1 cellular context compared by ENCODE assay signal in the genomic region with DNA sequence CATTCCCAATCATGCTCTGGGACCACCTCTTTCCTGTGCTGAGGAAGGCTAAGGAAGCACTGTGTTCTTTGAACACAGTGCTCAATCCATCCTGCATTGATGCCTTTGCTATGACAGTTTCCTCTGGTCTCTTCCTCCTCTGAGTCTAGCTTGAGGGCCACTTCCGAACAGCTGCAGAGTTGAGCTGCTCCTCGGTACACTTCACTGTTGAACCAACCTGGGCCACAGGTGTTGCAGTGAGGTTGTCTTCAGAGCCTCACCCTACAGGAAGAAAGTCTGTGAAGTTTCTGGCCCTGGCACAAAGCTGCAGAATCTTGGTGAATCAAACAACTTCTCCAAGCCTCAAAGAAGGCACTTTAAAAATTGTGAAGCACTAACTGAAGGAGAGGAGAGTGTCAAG.
TF ChIP-seq lines count a peak whose summit lies in the region.

No MANE protein-coding gene starts in this region.

TF ChIP-seq in H1, 55 proteins besides CTCF, POLR2A, EP300 and RAD21 (continued from another document):
- TF ChIP-seq CEBPB (IDR thresholded peaks at IDR 0.05; ENCODE audit: low read depth, low read length): no peak
- TF ChIP-seq SIX5 (IDR thresholded peaks at IDR 0.05; ENCODE audit: low read depth, low read length): no peak
- TF ChIP-seq, protein P1, sequence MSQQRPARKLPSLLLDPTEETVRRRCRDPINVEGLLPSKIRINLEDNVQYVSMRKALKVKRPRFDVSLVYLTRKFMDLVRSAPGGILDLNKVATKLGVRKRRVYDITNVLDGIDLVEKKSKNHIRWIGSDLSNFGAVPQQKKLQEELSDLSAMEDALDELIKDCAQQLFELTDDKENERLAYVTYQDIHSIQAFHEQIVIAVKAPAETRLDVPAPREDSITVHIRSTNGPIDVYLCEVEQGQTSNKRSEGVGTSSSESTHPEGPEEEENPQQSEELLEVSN (IDR thresholded peaks at IDR 0.05): no peak
- TF ChIP-seq, protein P2, sequence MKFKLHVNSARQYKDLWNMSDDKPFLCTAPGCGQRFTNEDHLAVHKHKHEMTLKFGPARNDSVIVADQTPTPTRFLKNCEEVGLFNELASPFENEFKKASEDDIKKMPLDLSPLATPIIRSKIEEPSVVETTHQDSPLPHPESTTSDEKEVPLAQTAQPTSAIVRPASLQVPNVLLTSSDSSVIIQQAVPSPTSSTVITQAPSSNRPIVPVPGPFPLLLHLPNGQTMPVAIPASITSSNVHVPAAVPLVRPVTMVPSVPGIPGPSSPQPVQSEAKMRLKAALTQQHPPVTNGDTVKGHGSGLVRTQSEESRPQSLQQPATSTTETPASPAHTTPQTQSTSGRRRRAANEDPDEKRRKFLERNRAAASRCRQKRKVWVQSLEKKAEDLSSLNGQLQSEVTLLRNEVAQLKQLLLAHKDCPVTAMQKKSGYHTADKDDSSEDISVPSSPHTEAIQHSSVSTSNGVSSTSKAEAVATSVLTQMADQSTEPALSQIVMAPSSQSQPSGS (IDR thresholded peaks at IDR 0.05; ENCODE audit: low read length): no peak
- TF ChIP-seq CHD1 (IDR thresholded peaks at IDR 0.05; ENCODE audit: low read depth, low read length): no peak
- no peak for TF ChIP-seq RBBP5 (IDR thresholded peaks at IDR 0.05; ENCODE audit: borderline replicate concordance, low read depth, low read length)
- no peak for TF ChIP-seq GTF2F1 (IDR thresholded peaks at IDR 0.05; ENCODE audit: borderline replicate concordance, low read depth, low read length)
- TF ChIP-seq YY1 (IDR thresholded peaks at IDR 0.05; ENCODE audit: low read depth, low read length): no peak
- TF ChIP-seq FOSL1 (IDR thresholded peaks at IDR 0.05; ENCODE audit: insufficient read depth, low read depth, low read length): no peak
- TF ChIP-seq, protein P3, sequence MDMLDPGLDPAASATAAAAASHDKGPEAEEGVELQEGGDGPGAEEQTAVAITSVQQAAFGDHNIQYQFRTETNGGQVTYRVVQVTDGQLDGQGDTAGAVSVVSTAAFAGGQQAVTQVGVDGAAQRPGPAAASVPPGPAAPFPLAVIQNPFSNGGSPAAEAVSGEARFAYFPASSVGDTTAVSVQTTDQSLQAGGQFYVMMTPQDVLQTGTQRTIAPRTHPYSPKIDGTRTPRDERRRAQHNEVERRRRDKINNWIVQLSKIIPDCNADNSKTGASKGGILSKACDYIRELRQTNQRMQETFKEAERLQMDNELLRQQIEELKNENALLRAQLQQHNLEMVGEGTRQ (IDR thresholded peaks at IDR 0.05; ENCODE audit: low read length): no peak
